In genomic region chr9:126558051-126558665, GRCh38 we compare ENCODE assay signal across 1 cellular context.
A peak's percentile ranks its signal among the peaks of the same experiment; 100 is the strongest.
TF ChIP-seq lines count a peak whose summit lies in the region.

No MANE protein-coding gene starts in this region.

TF ChIP-seq in HepG2, 621 proteins besides CTCF, POLR2A, EP300 and RAD21 (continued from another document):
- TF ChIP-seq, protein P1, sequence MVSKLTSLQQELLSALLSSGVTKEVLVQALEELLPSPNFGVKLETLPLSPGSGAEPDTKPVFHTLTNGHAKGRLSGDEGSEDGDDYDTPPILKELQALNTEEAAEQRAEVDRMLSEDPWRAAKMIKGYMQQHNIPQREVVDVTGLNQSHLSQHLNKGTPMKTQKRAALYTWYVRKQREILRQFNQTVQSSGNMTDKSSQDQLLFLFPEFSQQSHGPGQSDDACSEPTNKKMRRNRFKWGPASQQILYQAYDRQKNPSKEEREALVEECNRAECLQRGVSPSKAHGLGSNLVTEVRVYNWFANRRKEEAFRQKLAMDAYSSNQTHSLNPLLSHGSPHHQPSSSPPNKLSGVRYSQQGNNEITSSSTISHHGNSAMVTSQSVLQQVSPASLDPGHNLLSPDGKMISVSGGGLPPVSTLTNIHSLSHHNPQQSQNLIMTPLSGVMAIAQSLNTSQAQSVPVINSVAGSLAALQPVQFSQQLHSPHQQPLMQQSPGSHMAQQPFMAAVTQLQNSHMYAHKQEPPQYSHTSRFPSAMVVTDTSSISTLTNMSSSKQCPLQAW (CRISPR knock-in tag; IDR thresholded peaks at IDR 0.05) = 0 out of 2 replicates have a peak, but pooled peaks have one; percentile 20
- TF ChIP-seq STAG1 (CRISPR knock-in tag; IDR thresholded peaks at IDR 0.05) (peak; percentile 93), NFKBIZ (CRISPR knock-in tag; IDR thresholded peaks at IDR 0.05) (no peak)
